In the genomic region with DNA sequence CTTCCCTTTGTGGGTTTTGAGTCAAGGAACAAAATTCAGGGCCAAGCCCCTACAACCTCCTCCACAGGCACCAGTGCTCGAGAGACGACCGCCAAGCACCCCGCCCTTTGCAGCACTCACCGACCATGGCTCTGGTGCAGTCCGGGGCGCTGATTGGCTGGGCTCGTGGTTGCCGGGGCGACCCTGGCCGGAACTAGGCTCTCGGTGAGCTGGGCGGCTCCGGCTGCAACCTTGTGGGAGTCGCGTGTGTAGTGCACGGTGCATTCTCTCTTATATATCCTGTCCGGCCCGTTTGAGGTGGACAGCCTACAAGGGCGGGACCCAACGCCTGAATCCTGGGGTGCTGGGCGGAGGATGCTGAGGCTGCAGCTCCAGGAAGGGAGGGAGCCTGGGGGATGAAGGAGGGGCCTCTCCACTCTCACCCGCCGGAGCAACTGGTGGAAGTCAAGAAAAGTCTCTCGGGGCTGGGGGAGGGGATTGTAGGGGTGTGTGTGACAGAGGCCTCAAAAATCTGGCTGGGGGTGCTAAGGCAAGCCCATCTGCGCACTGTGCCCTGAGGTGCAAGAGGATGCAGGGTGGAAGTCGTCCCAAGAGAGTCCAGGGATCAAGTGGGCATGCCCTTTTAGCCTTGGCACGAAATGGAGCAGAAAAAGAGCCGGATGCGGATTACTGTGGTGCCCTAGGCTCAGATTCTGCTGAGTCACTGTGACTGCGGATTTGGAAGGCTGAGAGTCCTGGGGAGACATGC, we compare ENCODE assay signal across 1 cellular context.
TF ChIP-seq lines count a peak whose summit lies in the region.

NQO1 (minus strand) TSS at position 248 of the 748 bp plus-strand sequence; CDS start at position 127, 121 bp downstream.

TF ChIP-seq in HepG2, 621 proteins besides CTCF, POLR2A, EP300 and RAD21 (continued from another document and continues in another):
- TF ChIP-seq ZNF264 (CRISPR knock-in tag; IDR thresholded peaks at IDR 0.05) = 0 out of 2 replicates have a peak, but pooled peaks have one; percentile 26
- no peak for TF ChIP-seq HCFC1 (IDR thresholded peaks at IDR 0.05; ENCODE audit: low read depth, low read length)
- TF ChIP-seq MEF2D (CRISPR knock-in tag; IDR thresholded peaks at IDR 0.05) = peak; percentile 76; the same call in 1 of the 2 replicates
- TF ChIP-seq, protein P1, sequence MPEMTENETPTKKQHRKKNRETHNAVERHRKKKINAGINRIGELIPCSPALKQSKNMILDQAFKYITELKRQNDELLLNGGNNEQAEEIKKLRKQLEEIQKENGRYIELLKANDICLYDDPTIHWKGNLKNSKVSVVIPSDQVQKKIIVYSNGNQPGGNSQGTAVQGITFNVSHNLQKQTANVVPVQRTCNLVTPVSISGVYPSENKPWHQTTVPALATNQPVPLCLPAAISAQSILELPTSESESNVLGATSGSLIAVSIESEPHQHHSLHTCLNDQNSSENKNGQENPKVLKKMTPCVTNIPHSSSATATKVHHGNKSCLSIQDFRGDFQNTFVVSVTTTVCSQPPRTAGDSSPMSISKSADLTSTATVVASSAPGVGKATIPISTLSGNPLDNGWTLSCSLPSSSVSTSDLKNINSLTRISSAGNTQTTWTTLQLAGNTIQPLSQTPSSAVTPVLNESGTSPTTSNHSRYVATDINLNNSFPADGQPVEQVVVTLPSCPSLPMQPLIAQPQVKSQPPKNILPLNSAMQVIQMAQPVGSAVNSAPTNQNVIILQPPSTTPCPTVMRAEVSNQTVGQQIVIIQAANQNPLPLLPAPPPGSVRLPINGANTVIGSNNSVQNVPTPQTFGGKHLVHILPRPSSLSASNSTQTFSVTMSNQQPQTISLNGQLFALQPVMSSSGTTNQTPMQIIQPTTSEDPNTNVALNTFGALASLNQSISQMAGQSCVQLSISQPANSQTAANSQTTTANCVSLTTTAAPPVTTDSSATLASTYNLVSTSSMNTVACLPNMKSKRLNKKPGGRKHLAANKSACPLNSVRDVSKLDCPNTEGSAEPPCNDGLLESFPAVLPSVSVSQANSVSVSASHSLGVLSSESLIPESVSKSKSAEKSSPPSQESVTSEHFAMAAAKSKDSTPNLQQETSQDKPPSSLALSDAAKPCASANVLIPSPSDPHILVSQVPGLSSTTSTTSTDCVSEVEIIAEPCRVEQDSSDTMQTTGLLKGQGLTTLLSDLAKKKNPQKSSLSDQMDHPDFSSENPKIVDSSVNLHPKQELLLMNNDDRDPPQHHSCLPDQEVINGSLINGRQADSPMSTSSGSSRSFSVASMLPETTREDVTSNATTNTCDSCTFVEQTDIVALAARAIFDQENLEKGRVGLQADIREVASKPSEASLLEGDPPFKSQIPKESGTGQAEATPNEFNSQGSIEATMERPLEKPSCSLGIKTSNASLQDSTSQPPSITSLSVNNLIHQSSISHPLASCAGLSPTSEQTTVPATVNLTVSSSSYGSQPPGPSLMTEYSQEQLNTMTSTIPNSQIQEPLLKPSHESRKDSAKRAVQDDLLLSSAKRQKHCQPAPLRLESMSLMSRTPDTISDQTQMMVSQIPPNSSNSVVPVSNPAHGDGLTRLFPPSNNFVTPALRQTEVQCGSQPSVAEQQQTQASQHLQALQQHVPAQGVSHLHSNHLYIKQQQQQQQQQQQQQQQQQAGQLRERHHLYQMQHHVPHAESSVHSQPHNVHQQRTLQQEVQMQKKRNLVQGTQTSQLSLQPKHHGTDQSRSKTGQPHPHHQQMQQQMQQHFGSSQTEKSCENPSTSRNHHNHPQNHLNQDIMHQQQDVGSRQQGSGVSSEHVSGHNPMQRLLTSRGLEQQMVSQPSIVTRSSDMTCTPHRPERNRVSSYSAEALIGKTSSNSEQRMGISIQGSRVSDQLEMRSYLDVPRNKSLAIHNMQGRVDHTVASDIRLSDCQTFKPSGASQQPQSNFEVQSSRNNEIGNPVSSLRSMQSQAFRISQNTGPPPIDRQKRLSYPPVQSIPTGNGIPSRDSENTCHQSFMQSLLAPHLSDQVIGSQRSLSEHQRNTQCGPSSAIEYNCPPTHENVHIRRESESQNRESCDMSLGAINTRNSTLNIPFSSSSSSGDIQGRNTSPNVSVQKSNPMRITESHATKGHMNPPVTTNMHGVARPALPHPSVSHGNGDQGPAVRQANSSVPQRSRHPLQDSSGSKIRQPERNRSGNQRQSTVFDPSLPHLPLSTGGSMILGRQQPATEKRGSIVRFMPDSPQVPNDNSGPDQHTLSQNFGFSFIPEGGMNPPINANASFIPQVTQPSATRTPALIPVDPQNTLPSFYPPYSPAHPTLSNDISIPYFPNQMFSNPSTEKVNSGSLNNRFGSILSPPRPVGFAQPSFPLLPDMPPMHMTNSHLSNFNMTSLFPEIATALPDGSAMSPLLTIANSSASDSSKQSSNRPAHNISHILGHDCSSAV (CRISPR knock-in tag; IDR thresholded peaks at IDR 0.05; ENCODE audit: borderline replicate concordance) = no peak
- no peak for TF ChIP-seq FLYWCH1 (CRISPR knock-in tag; IDR thresholded peaks at IDR 0.05)
- no peak for TF ChIP-seq SATB2 (CRISPR knock-in tag; IDR thresholded peaks at IDR 0.05)
- TF ChIP-seq ZNF460 (CRISPR knock-in tag; IDR thresholded peaks at IDR 0.05; ENCODE audit: borderline replicate concordance) = no peak; the same call in 1 of the 2 replicates
- peak; percentile 83 for TF ChIP-seq TBX2 (CRISPR knock-in tag; IDR thresholded peaks at IDR 0.05; ENCODE audit: borderline replicate concordance)
- peak; percentile 93; the same call in 1 of the 2 replicates for TF ChIP-seq NFE2L1 (CRISPR knock-in tag; IDR thresholded peaks at IDR 0.05; ENCODE audit: borderline replicate concordance)
- TF ChIP-seq ZNF607 (CRISPR knock-in tag; IDR thresholded peaks at IDR 0.05; ENCODE audit: borderline replicate concordance) = no peak; the same call in 1 of the 2 replicates
- no peak for TF ChIP-seq RFXANK (CRISPR knock-in tag; IDR thresholded peaks at IDR 0.05)
- TF ChIP-seq IKZF5 (CRISPR knock-in tag; IDR thresholded peaks at IDR 0.05) = no peak; the same call in 1 of the 2 replicates
- peak; percentile 60; the same call in 1 of the 2 replicates for TF ChIP-seq RFX5 (IDR thresholded peaks at IDR 0.05; ENCODE audit: low read depth, low read length)
- TF ChIP-seq ZSCAN21 (CRISPR knock-in tag; IDR thresholded peaks at IDR 0.05; ENCODE audit: borderline replicate concordance) = peak; percentile 58; the same call in 1 of the 2 replicates
- peak; percentile 65; the same call in 1 of the 2 replicates for TF ChIP-seq ZNF350 (CRISPR knock-in tag; IDR thresholded peaks at IDR 0.05; ENCODE audit: borderline replicate concordance, low read depth)
- TF ChIP-seq POLR2AphosphoS2 (IDR thresholded peaks at IDR 0.05; ENCODE audit: low read depth, low read length) = peak; percentile 80
- TF ChIP-seq ZNF331 (CRISPR knock-in tag; IDR thresholded peaks at IDR 0.05) = peak; percentile 69
- TF ChIP-seq ZNF883 (CRISPR knock-in tag; IDR thresholded peaks at IDR 0.05; ENCODE audit: not compliant biosample characterization) = no peak
- peak; percentile 24 for TF ChIP-seq TFDP2 (CRISPR knock-in tag; IDR thresholded peaks at IDR 0.05)
- TF ChIP-seq POGK (CRISPR knock-in tag; conservative IDR thresholded peaks at IDR 0.05) = peak; percentile 13
- no peak for TF ChIP-seq JUNB (CRISPR knock-in tag; IDR thresholded peaks at IDR 0.05; ENCODE audit: borderline replicate concordance)
- TF ChIP-seq GATA4 (IDR thresholded peaks at IDR 0.05; ENCODE audit: borderline replicate concordance, low read depth) = peak; percentile 70; the same call in 1 of the 2 replicates
- TF ChIP-seq TRAFD1 (CRISPR knock-in tag; IDR thresholded peaks at IDR 0.05; ENCODE audit: borderline replicate concordance) = no peak
- TF ChIP-seq CHD4 (IDR thresholded peaks at IDR 0.05; ENCODE audit: borderline replicate concordance, low read length) = 0 out of 2 replicates have a peak, but pooled peaks have one; percentile 48
- TF ChIP-seq ZXDC (CRISPR knock-in tag; IDR thresholded peaks at IDR 0.05) = 0 out of 2 replicates have a peak, but pooled peaks have one; percentile 57
- peak; percentile 93 for TF ChIP-seq MAFF (IDR thresholded peaks at IDR 0.05; ENCODE audit: low read depth, low read length)
- TF ChIP-seq ZNF205 (CRISPR knock-in tag; IDR thresholded peaks at IDR 0.05) = peak; percentile 29; the same call in 1 of the 2 replicates
- TF ChIP-seq, protein P2, sequence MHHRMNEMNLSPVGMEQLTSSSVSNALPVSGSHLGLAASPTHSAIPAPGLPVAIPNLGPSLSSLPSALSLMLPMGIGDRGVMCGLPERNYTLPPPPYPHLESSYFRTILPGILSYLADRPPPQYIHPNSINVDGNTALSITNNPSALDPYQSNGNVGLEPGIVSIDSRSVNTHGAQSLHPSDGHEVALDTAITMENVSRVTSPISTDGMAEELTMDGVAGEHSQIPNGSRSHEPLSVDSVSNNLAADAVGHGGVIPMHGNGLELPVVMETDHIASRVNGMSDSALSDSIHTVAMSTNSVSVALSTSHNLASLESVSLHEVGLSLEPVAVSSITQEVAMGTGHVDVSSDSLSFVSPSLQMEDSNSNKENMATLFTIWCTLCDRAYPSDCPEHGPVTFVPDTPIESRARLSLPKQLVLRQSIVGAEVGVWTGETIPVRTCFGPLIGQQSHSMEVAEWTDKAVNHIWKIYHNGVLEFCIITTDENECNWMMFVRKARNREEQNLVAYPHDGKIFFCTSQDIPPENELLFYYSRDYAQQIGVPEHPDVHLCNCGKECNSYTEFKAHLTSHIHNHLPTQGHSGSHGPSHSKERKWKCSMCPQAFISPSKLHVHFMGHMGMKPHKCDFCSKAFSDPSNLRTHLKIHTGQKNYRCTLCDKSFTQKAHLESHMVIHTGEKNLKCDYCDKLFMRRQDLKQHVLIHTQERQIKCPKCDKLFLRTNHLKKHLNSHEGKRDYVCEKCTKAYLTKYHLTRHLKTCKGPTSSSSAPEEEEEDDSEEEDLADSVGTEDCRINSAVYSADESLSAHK (CRISPR knock-in tag; IDR thresholded peaks at IDR 0.05; ENCODE audit: borderline replicate concordance) = 0 out of 2 replicates have a peak, but pooled peaks have one; percentile 65
- TF ChIP-seq, protein P3, sequence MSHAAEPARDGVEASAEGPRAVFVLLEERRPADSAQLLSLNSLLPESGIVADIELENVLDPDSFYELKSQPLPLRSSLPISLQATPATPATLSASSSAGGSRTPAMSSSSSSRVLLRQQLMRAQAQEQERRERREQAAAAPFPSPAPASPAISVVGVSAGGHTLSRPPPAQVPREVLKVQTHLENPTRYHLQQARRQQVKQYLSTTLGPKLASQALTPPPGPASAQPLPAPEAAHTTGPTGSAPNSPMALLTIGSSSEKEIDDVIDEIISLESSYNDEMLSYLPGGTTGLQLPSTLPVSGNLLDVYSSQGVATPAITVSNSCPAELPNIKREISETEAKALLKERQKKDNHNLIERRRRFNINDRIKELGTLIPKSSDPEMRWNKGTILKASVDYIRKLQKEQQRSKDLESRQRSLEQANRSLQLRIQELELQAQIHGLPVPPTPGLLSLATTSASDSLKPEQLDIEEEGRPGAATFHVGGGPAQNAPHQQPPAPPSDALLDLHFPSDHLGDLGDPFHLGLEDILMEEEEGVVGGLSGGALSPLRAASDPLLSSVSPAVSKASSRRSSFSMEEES (CRISPR knock-in tag; IDR thresholded peaks at IDR 0.05) = peak; percentile 40; the same call in 1 of the 2 replicates
